ENCODE assay signal across 1 cellular context in the genomic region with DNA sequence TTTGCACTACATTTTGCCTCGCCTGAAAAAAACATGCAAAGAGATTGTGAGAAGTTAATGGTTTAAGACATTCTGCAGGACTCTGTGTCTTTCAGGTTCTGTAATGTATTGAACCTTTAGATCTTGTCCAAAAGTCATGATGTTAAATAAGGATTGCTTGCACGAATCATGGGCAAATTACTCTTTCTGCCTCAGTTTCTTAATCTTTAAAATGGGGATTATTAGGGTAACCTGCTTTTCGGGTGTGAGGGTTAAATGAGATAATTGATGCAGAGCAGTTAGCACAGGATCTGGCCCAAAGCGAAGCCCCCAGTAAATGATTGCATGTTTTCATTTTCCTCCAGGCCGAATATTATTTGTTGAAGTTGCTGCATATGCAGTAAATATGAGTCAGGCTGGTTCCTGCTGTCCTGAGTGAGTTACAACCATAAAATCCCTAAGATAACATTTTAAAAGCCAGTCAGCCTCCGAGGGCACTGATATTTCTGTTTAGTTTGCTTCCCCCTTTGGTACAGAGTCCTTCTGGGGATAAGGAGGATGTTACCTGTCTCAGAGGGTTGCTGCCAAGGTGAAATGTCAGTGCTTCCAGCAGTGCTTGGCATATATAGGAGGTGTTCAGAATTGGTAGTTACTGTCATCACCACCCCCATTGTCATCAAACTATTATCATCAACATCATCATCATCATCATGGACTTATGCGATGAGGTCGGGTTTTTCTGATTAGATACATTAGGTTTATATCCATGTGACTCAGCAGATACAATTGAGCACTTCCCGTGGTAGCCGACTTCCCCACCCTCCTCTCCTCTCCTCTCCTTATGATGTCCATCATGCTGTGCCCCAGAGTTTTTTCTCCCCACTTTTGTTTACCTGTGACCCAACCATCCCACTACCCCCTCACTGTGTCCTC.
TF ChIP-seq lines count a peak whose summit lies in the region.

No MANE protein-coding gene starts in this region.

TF ChIP-seq in GM23338, 12 proteins besides CTCF, POLR2A, EP300 and RAD21 (continued from another document):
- TF ChIP-seq, protein P1, sequence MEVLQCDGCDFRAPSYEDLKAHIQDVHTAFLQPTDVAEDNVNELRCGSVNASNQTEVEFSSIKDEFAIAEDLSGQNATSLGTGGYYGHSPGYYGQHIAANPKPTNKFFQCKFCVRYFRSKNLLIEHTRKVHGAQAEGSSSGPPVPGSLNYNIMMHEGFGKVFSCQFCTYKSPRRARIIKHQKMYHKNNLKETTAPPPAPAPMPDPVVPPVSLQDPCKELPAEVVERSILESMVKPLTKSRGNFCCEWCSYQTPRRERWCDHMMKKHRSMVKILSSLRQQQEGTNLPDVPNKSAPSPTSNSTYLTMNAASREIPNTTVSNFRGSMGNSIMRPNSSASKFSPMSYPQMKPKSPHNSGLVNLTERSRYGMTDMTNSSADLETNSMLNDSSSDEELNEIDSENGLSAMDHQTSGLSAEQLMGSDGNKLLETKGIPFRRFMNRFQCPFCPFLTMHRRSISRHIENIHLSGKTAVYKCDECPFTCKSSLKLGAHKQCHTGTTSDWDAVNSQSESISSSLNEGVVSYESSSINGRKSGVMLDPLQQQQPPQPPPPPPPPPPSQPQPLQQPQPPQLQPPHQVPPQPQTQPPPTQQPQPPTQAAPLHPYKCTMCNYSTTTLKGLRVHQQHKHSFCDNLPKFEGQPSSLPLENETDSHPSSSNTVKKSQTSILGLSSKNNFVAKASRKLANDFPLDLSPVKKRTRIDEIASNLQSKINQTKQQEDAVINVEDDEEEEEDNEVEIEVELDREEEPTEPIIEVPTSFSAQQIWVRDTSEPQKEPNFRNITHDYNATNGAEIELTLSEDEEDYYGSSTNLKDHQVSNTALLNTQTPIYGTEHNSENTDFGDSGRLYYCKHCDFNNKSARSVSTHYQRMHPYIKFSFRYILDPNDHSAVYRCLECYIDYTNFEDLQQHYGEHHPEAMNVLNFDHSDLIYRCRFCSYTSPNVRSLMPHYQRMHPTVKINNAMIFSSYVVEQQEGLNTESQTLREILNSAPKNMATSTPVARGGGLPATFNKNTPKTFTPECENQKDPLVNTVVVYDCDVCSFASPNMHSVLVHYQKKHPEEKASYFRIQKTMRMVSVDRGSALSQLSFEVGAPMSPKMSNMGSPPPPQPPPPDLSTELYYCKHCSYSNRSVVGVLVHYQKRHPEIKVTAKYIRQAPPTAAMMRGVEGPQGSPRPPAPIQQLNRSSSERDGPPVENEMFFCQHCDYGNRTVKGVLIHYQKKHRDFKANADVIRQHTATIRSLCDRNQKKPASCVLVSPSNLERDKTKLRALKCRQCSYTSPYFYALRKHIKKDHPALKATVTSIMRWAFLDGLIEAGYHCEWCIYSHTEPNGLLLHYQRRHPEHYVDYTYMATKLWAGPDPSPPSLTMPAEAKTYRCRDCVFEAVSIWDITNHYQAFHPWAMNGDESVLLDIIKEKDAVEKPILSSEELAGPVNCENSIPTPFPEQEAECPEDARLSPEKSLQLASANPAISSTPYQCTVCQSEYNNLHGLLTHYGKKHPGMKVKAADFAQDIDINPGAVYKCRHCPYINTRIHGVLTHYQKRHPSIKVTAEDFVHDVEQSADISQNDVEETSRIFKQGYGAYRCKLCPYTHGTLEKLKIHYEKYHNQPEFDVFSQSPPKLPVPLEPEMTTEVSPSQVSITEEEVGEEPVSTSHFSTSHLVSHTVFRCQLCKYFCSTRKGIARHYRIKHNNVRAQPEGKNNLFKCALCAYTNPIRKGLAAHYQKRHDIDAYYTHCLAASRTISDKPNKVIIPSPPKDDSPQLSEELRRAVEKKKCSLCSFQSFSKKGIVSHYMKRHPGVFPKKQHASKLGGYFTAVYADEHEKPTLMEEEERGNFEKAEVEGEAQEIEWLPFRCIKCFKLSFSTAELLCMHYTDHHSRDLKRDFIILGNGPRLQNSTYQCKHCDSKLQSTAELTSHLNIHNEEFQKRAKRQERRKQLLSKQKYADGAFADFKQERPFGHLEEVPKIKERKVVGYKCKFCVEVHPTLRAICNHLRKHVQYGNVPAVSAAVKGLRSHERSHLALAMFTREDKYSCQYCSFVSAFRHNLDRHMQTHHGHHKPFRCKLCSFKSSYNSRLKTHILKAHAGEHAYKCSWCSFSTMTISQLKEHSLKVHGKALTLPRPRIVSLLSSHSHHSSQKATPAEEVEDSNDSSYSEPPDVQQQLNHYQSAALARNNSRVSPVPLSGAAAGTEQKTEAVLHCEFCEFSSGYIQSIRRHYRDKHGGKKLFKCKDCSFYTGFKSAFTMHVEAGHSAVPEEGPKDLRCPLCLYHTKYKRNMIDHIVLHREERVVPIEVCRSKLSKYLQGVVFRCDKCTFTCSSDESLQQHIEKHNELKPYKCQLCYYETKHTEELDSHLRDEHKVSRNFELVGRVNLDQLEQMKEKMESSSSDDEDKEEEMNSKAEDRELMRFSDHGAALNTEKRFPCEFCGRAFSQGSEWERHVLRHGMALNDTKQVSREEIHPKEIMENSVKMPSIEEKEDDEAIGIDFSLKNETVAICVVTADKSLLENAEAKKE (CRISPR knock-in tag; IDR thresholded peaks at IDR 0.05): no peak
- TF ChIP-seq ZNF331 (CRISPR knock-in tag; IDR thresholded peaks at IDR 0.05; ENCODE audit: low read depth): no peak
- no peak for TF ChIP-seq REST (IDR thresholded peaks at IDR 0.05; ENCODE audit: unreplicated experiment)
- TF ChIP-seq EZH2 (IDR thresholded peaks at IDR 0.05; ENCODE audit: low read depth, unreplicated experiment): no peak
- no peak for TF ChIP-seq ZNF114 (CRISPR knock-in tag; IDR thresholded peaks at IDR 0.05)
- no peak for TF ChIP-seq ETS1 (IDR thresholded peaks at IDR 0.05)
- TF ChIP-seq CREB1 (CRISPR knock-in tag; IDR thresholded peaks at IDR 0.05; ENCODE audit: low read depth): no peak
- TF ChIP-seq STAT1 (IDR thresholded peaks at IDR 0.05; ENCODE audit: unreplicated experiment): no peak
